ENCODE assay signal across 22 cellular contexts in genomic region chr13:73608731-73609485, GRCh38.
DNase-seq lines count a peak whose midpoint lies in the region; ATAC-seq, FAIRE-seq and TF ChIP-seq lines count a peak whose summit lies in the region.
"Had no signal": no experiment of that assay in that cellular context is flagged by ENCODE, and none has a peak within 500 bp of the region (broad histone marks: within the 10 kb centered on the region; RNA-seq: fewer than 3 reads in every experiment).

No MANE protein-coding gene starts in this region.

- peaks cover 6% of the 10 kb centered on the region for H3K9me3 Mint-ChIP-seq in CD4-positive, alpha-beta T cell

- intact Hi-C loops in pancreas (cut with DNase I) = no loop called here
- intact Hi-C loops in CD4-positive, alpha-beta T cell (cut with DNase I, micrococcal nuclease) = no loop called here

- CTCF ChIA-PET in CD4-positive, alpha-beta T cell (lab: Charles Lee) = no interaction called here

- no peaks in the 10 kb centered on the region for H3K36me3 Mint-ChIP-seq in CD4-positive, alpha-beta T cell (ENCODE audit: low read depth)

- H3K27me3 ChIP-seq in pancreas = no peaks in the 10 kb centered on the region
- no peaks in the 10 kb centered on the region for H3K27me3 ChIP-seq in CD4-positive, alpha-beta T cell (ENCODE audit: control insufficient read depth, insufficient read depth, low read length)
- H3K27me3 ChIP-seq: ascending aorta had no signal

- ATAC-seq in pancreas = peak in 3 of 4 donors; percentile 13 to 44 (median 42)
- ATAC-seq in CD4-positive, alpha-beta T cell (ENCODE audit: poor library complexity) = no peak
- ATAC-seq: left ventricle myocardium superior had no signal

- H3K27ac Mint-ChIP-seq in CD4-positive, alpha-beta T cell = no peak overlapping the region

- peaks cover 0 to 8% (median 0%) of the 10 kb centered on the region in 3 donors for H3K4me1 ChIP-seq in pancreas
- H3K4me1 ChIP-seq: ascending aorta had no signal

- DNase-seq in NCI-H1092 (lab: John Stamatoyannopoulos, UW) = peak; percentile 35
- DNase-seq in NCI-H1930 (lab: John Stamatoyannopoulos, UW) = peak; percentile 47 to 91
- peak; percentile 12 for DNase-seq in SK-N-DZ (ENCODE audit: low spot score)
- no peak for DNase-seq in pancreas
- DNase-seq in amniotic stem cell (lab: John Stamatoyannopoulos, UW) = no peak
- no peak for DNase-seq in ureter (ENCODE audit: low spot score)
- DNase-seq in stimulated activated CD4-positive, alpha-beta T cell treated with anti-CD3 and anti-CD28 coated beads, Interleukin-2, amount 100 ng/mL, for 24 hours = no peak
- DNase-seq in CD4-positive, alpha-beta T cell = no peak
- DNase-seq: activated CD4-positive, alpha-beta T cell treated with anti-CD3 and anti-CD28 coated beads for 4 hours; activated CD8-positive, alpha-beta memory T cell treated with anti-CD3 and anti-CD28 coated beads, Interleukin-2, amount 50 U/mL, for 4 hours; AML-193; foreskin fibroblast; GM23248; left ventricle myocardium superior; OCI-M1; posterior cingulate gyrus; stimulated activated CD4-positive, alpha-beta T cell treated with anti-CD3 and anti-CD28 coated beads, Interleukin-4, amount 100 ng/mL, for 24 hours; stimulated activated CD8-positive, alpha-beta memory T cell treated with anti-CD3 and anti-CD28 coated beads, Interleukin-4, amount 100 ng/mL, for 48 hours had no signal

- no peaks in the 10 kb centered on the region for H3K9me3 ChIP-seq in pancreas
- H3K9me3 ChIP-seq in CD4-positive, alpha-beta T cell (ENCODE audit: control insufficient read depth, low read length) = no peaks in the 10 kb centered on the region
- H3K9me3 ChIP-seq: ascending aorta had no signal

- WGBS in pancreas, 2 donors = 52 to 53% methylated on average over 7 of the region's 7 CpGs

- H3K4me3 Mint-ChIP-seq in CD4-positive, alpha-beta T cell = no peak overlapping the region

- POLR2A ChIA-PET in CD4-positive, alpha-beta T cell (lab: Charles Lee) = no interaction called here

- H3K36me3 ChIP-seq in pancreas = no peaks in the 10 kb centered on the region
- H3K36me3 ChIP-seq: ascending aorta had no signal

- no peak for FAIRE-seq in pancreas (lab: Jason Lieb, UNC)
- FAIRE-seq: endometrium, TTC549 had no signal

- H3K4me1 Mint-ChIP-seq in CD4-positive, alpha-beta T cell (ENCODE audit: low read depth) = no peaks in the 10 kb centered on the region

- H3K27ac ChIP-seq in pancreas = no peak overlapping the region
- no peak overlapping the region for H3K27ac ChIP-seq in CD4-positive, alpha-beta T cell (ENCODE audit: low read depth, low read length)
- H3K27ac ChIP-seq: ascending aorta, GM23248, SK-N-MC had no signal

- H3K4me3 ChIP-seq in pancreas = no peak overlapping the region
- H3K4me3 ChIP-seq: ascending aorta, GM23248, SK-N-MC had no signal

- no peaks in the 10 kb centered on the region for H3K27me3 Mint-ChIP-seq in CD4-positive, alpha-beta T cell

- no peak for TF ChIP-seq CTCF in pancreas (IDR thresholded peaks at IDR 0.05)
- TF ChIP-seq CTCF in CD4-positive, alpha-beta T cell (IDR thresholded peaks at IDR 0.05) = no peak

Comparison
In these comparisons a context has a peak if more than half of its experiments do, and no peak if none do; other contexts are left out.
1. DNase-seq: peak in NCI-H1092 (single experiment), NCI-H1930 (2 of 2) and SK-N-DZ (single experiment); none in pancreas (0 of 6), amniotic stem cell (single experiment), ureter (single experiment), stimulated activated CD4-positive, alpha-beta T cell treated with anti-CD3 and anti-CD28 coated beads, Interleukin-2, amount 100 ng/mL, for 24 hours (0 of 2) and CD4-positive, alpha-beta T cell (0 of 10).